ENCODE assay signal across 16 cellular contexts in the genomic region with DNA sequence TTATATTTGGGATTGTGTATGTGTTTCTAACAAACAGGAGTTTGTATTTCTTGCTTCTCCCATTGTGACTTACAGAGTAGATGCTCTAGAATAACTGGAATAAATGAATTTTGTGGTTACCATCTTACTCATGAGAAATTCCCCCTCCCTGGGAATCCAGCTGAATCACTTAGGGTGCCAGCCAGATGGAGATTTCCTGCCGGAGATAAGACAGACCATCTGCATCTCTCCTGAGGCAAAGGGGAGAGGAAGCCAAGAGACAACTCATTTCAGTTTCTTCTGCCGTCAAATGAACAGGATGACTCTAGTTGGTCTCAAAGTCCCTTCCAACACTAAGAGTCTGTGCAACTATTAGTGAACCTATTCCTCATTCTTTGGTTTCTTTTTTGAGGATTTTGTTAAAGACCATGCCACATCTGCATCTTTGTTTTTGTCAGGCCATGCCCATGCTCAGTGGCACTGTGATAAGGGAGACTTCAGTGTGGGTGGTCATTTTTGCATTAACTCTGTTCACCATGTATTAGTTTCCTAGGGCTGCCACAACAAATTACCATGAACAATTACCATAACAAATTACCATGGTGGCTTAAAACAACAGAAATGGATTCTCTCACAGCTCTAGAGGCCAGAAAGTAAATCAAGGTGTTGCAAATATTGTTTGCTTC.
DNase-seq lines count a peak whose midpoint lies in the region; TF ChIP-seq lines count a peak whose summit lies in the region.
"Had no signal": no experiment of that assay in that cellular context is flagged by ENCODE, and none has a peak within 500 bp of the region (broad histone marks: within the 10 kb centered on the region; RNA-seq: fewer than 3 reads in every experiment).

No MANE protein-coding gene starts in this region.

- no peaks in the 10 kb centered on the region for H3K27me3 ChIP-seq in brain microvascular endothelial cell (replicated peaks)
- H3K27me3 ChIP-seq: BLaER1 had no signal

- in situ Hi-C loops in brain microvascular endothelial cell (cut with HindIII; ENCODE audit: low pct_ligation_motif_present, low sequenced_read_pairs): no loop called here

- H3K4me1 Mint-ChIP-seq in immature natural killer cell: no peaks in the 10 kb centered on the region
- H3K4me1 Mint-ChIP-seq: stimulated activated naive B cell treated with anti-CD40 and anti-IgM and Interleukin-4, amounts not matched to agents 10 μg/mL and 1 μg/mL and 100 μg/mL, for 72 hours had no signal

- H3K27ac ChIP-seq in brain microvascular endothelial cell: no peak overlapping the region
- H3K27ac ChIP-seq: BLaER1 had no signal

- H3K4me3 ChIP-seq in brain microvascular endothelial cell (ENCODE audit: low read depth, low read length): no peak overlapping the region
- H3K4me3 ChIP-seq: BLaER1, K562 had no signal

- H3K36me3 ChIP-seq in brain microvascular endothelial cell (replicated peaks): no peaks in the 10 kb centered on the region
- H3K36me3 ChIP-seq: BLaER1 had no signal

- peaks cover 0 to 4% (median 0%) of the 10 kb centered on the region in 6 donors for H3K9me3 Mint-ChIP-seq in immature natural killer cell
- H3K9me3 Mint-ChIP-seq: effector memory CD8-positive, alpha-beta T cell had no signal

- no peak for TF ChIP-seq CTCF in brain microvascular endothelial cell (IDR thresholded peaks at IDR 0.05; ENCODE audit: low read depth, low read length, missing control alignments)

- no peaks in the 10 kb centered on the region for H3K36me3 Mint-ChIP-seq in immature natural killer cell
- H3K36me3 Mint-ChIP-seq: stimulated activated naive B cell treated with anti-CD40 and anti-IgM and Interleukin-4, amounts not matched to agents 10 μg/mL and 1 μg/mL and 100 μg/mL, for 72 hours had no signal

- DNase-seq in EL (peak; percentile 86), M059J (ENCODE audit: low read depth) (peak; percentile 76), brain microvascular endothelial cell (peak; percentile 81), myocyte (ENCODE audit: low read depth) (peak; percentile 63), inferior parietal cortex (ENCODE audit: extremely low spot score) (no peak), NCI-H1092 treated with DMSO at 0.1 percent for 48 hours (lab: John Stamatoyannopoulos, UW) (no peak), NCI-H526 (lab: John Stamatoyannopoulos, UW) (no peak), immature natural killer cell (no peak)
- DNase-seq: effector memory CD8-positive, alpha-beta T cell; H7; midbrain; OCI-M1; stimulated activated naive B cell treated with anti-CD40 and anti-IgM and Interleukin-4, amounts not matched to agents 10 μg/mL and 1 μg/mL and 100 μg/mL, for 72 hours; SW 1271 had no signal

- peaks cover 1 to 3% (median 1%) of the 10 kb centered on the region in 3 donors for H3K27me3 Mint-ChIP-seq in immature natural killer cell (ENCODE audit: low read depth in 3 of 3)

- H3K4me3 Mint-ChIP-seq in immature natural killer cell: no peak overlapping the region
- H3K4me3 Mint-ChIP-seq: effector memory CD8-positive, alpha-beta T cell; stimulated activated naive B cell treated with anti-CD40 and anti-IgM and Interleukin-4, amounts not matched to agents 10 μg/mL and 1 μg/mL and 100 μg/mL, for 72 hours had no signal

- H3K27ac Mint-ChIP-seq in immature natural killer cell: no peak overlapping the region
- H3K27ac Mint-ChIP-seq: effector memory CD8-positive, alpha-beta T cell; stimulated activated naive B cell treated with anti-CD40 and anti-IgM and Interleukin-4, amounts not matched to agents 10 μg/mL and 1 μg/mL and 100 μg/mL, for 72 hours had no signal

Comparison
In these comparisons a context has a peak if more than half of its experiments do, and no peak if none do; other contexts are left out.
1. DNase-seq: peak in EL (single experiment), M059J (single experiment), brain microvascular endothelial cell (single experiment) and myocyte (single experiment); none in inferior parietal cortex (single experiment), NCI-H1092 treated with DMSO at 0.1 percent for 48 hours (single experiment), NCI-H526 (0 of 2) and immature natural killer cell (0 of 3).